8 cellular contexts compared by ENCODE assay signal in genomic region chr17:77783991-77784820, GRCh38.
DNase-seq lines count a peak whose midpoint lies in the region; ATAC-seq and TF ChIP-seq lines count a peak whose summit lies in the region.

No MANE protein-coding gene starts in this region.

- CTCF ChIA-PET in activated CD8-positive, alpha-beta memory T cell treated with anti-CD3 and anti-CD28 coated beads, Interleukin-2, amount 10 ng/mL, durations not matched to agents 7 days and 5 days (lab: Charles Lee) = interaction anchor here (0.9 to 1.8 kb wide), 9 partner anchors 11 to 247 kb away, joined by 3 to 8 read pairs (median 4); partner anchors contain the start of gene TNRC6C

- H3K36me3 Mint-ChIP-seq in activated CD8-positive, alpha-beta memory T cell treated with anti-CD3 and anti-CD28 coated beads, Interleukin-2, amount 10 ng/mL, durations not matched to agents 7 days and 5 days = no peaks in the 10 kb centered on the region
- peaks cover 15% of the 10 kb centered on the region for H3K36me3 Mint-ChIP-seq in effector memory CD8-positive, alpha-beta T cell (ENCODE audit: insufficient read depth)
- H3K36me3 Mint-ChIP-seq in glutamatergic neuron (ENCODE audit: unreplicated experiment) = peaks cover 5% of the 10 kb centered on the region
- H3K36me3 Mint-ChIP-seq in chondrocyte (ENCODE audit: low read depth) = peaks cover 3% of the 10 kb centered on the region

- no peaks in the 10 kb centered on the region for H3K9me3 Mint-ChIP-seq in activated CD8-positive, alpha-beta memory T cell treated with anti-CD3 and anti-CD28 coated beads, Interleukin-2, amount 10 ng/mL, durations not matched to agents 7 days and 5 days (ENCODE audit: low read depth)
- H3K9me3 Mint-ChIP-seq in effector memory CD8-positive, alpha-beta T cell = no peaks in the 10 kb centered on the region
- H3K9me3 Mint-ChIP-seq in glutamatergic neuron (ENCODE audit: unreplicated experiment) (peaks cover 9% of the 10 kb centered on the region), chondrocyte (ENCODE audit: low read depth) (no peaks in the 10 kb centered on the region)

- peak overlapping the region; percentile 57 for H3K27ac ChIP-seq in KOPT-K1 (ENCODE audit: low read depth, low read length, poor library complexity, severe bottlenecking)

- H3K27me3 Mint-ChIP-seq in activated CD8-positive, alpha-beta memory T cell treated with anti-CD3 and anti-CD28 coated beads, Interleukin-2, amount 10 ng/mL, durations not matched to agents 7 days and 5 days = peaks cover 4% of the 10 kb centered on the region
- H3K27me3 Mint-ChIP-seq in effector memory CD8-positive, alpha-beta T cell = no peaks in the 10 kb centered on the region
- H3K27me3 Mint-ChIP-seq in glutamatergic neuron (ENCODE audit: unreplicated experiment) (peaks cover 26% of the 10 kb centered on the region), chondrocyte (ENCODE audit: low read depth) (peaks cover 51% of the 10 kb centered on the region)

- no peaks in the 10 kb centered on the region for H3K36me3 ChIP-seq in KOPT-K1 (ENCODE audit: insufficient read depth, low read length)

- peak overlapping the region; percentile 83 for H3K27ac Mint-ChIP-seq in activated CD8-positive, alpha-beta memory T cell treated with anti-CD3 and anti-CD28 coated beads, Interleukin-2, amount 10 ng/mL, durations not matched to agents 7 days and 5 days
- H3K27ac Mint-ChIP-seq in effector memory CD8-positive, alpha-beta T cell = peak overlapping the region; percentile 96
- no peak overlapping the region for H3K27ac Mint-ChIP-seq in glutamatergic neuron (ENCODE audit: unreplicated experiment)
- H3K27ac Mint-ChIP-seq in chondrocyte (ENCODE audit: unreplicated experiment) = no peak overlapping the region

- TF ChIP-seq CTCF in glutamatergic neuron (IDR thresholded peaks at IDR 0.05; ENCODE audit: partially characterized antibody, unreplicated experiment) (no peak), chondrocyte (IDR thresholded peaks at IDR 0.05) (no peak)

- ATAC-seq in activated CD8-positive, alpha-beta memory T cell treated with anti-CD3 and anti-CD28 coated beads, Interleukin-2, amount 10 ng/mL, durations not matched to agents 7 days and 5 days = peak; percentile 92
- peak; percentile 91 for ATAC-seq in effector memory CD8-positive, alpha-beta T cell (replicated peaks)
- no peak for ATAC-seq in left lobe of liver

- H3K9me3 ChIP-seq in KOPT-K1 (ENCODE audit: insufficient read depth, low read length, poor library complexity, severe bottlenecking) = no peaks in the 10 kb centered on the region

- peak; percentile 84 for DNase-seq in activated CD8-positive, alpha-beta memory T cell treated with anti-CD3 and anti-CD28 coated beads, Interleukin-2, amount 10 ng/mL, durations not matched to agents 7 days and 5 days
- DNase-seq in effector memory CD8-positive, alpha-beta T cell = peak; percentile 78 to 82 (median 79)
- DNase-seq in stimulated activated CD8-positive, alpha-beta memory T cell treated with anti-CD3 and anti-CD28 coated beads, Interleukin-2, amount 100 ng/mL, for 48 hours (ENCODE audit: low read depth in 2 of 2) = peak; percentile 32 to 34
- DNase-seq in glutamatergic neuron = no peak
- DNase-seq in Kasumi-1 (lab: John Stamatoyannopoulos, UW) = no peak
- no peak for DNase-seq in left lobe of liver (ENCODE audit: low spot score)
- DNase-seq in chondrocyte (ENCODE audit: low spot score) = no peak

- peak overlapping the region; percentile 48 for H3K4me3 Mint-ChIP-seq in activated CD8-positive, alpha-beta memory T cell treated with anti-CD3 and anti-CD28 coated beads, Interleukin-2, amount 10 ng/mL, durations not matched to agents 7 days and 5 days
- peak overlapping the region; percentile 63 to 71 for H3K4me3 Mint-ChIP-seq in effector memory CD8-positive, alpha-beta T cell
- H3K4me3 Mint-ChIP-seq in glutamatergic neuron (ENCODE audit: unreplicated experiment) (no peak overlapping the region), chondrocyte (ENCODE audit: unreplicated experiment) (no peak overlapping the region)

- peaks cover 26% of the 10 kb centered on the region for H3K4me1 Mint-ChIP-seq in activated CD8-positive, alpha-beta memory T cell treated with anti-CD3 and anti-CD28 coated beads, Interleukin-2, amount 10 ng/mL, durations not matched to agents 7 days and 5 days
- peaks cover 26 to 33% of the 10 kb centered on the region in 2 donors for H3K4me1 Mint-ChIP-seq in effector memory CD8-positive, alpha-beta T cell (ENCODE audit: low read depth in 2 of 2)
- H3K4me1 Mint-ChIP-seq in glutamatergic neuron (ENCODE audit: low read depth, unreplicated experiment) = peaks cover 13% of the 10 kb centered on the region
- peaks cover 16% of the 10 kb centered on the region for H3K4me1 Mint-ChIP-seq in chondrocyte (ENCODE audit: low read depth)

Comparison
In these comparisons a context has a peak if more than half of its experiments do, and no peak if none do; other contexts are left out.
1. DNase-seq: peak in activated CD8-positive, alpha-beta memory T cell treated with anti-CD3 and anti-CD28 coated beads, Interleukin-2, amount 10 ng/mL, durations not matched to agents 7 days and 5 days (single experiment), effector memory CD8-positive, alpha-beta T cell (3 of 3) and stimulated activated CD8-positive, alpha-beta memory T cell treated with anti-CD3 and anti-CD28 coated beads, Interleukin-2, amount 100 ng/mL, for 48 hours (2 of 2); none in glutamatergic neuron (single experiment), Kasumi-1 (0 of 2), left lobe of liver (single experiment) and chondrocyte (single experiment).
2. H3K27ac Mint-ChIP-seq: peak in activated CD8-positive, alpha-beta memory T cell treated with anti-CD3 and anti-CD28 coated beads, Interleukin-2, amount 10 ng/mL, durations not matched to agents 7 days and 5 days (single experiment) and effector memory CD8-positive, alpha-beta T cell (2 of 2); none in glutamatergic neuron (single experiment) and chondrocyte (single experiment).
3. H3K4me3 Mint-ChIP-seq: peak in activated CD8-positive, alpha-beta memory T cell treated with anti-CD3 and anti-CD28 coated beads, Interleukin-2, amount 10 ng/mL, durations not matched to agents 7 days and 5 days (single experiment) and effector memory CD8-positive, alpha-beta T cell (2 of 2); none in glutamatergic neuron (single experiment) and chondrocyte (single experiment).